Comparison of ENCODE assay signal across 11 cellular contexts in the genomic region with DNA sequence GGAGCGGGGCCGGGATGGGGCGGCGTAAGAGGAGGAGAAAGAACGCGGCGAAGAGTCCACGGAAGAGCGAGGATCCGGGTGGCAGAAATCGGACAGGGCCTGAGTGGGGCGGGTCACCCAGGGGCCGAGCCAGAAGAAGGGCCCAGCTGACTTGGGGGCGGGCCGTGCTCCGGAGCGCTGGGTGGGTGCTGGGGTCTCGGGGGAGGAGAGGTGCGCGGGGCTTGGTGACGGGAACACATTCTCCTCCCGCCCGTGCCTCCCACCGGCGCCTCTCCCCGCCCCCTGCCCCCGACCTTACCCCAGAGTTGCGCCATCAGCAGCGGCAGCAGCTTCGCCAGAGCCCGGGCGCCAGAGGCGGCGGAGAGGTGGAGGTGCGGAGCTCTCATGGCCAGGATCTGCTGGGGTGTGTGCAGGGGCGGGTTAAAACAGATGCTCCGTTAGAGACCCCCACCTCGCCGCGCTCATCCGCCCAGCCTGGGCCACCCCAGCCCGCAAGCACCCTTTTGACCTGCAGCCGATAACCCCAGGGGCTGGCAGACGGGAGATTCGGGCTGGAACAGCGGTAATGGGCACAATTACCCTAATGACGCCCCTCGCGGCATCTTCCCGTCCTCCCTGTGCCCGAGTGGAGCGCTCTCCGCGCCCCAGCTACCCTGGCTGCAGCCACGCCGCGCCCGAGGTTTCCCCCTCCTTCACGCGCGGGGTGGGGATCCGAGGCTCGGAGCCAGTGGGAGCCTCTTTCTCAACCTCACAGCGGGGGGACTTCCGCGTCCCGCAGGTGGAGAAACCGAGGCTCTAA. TPM values are rescaled to one million over a fixed set of nuclear protein-coding genes. Genes with fewer than 3 reads are reported as not detected.
DNase-seq lines count a peak whose midpoint lies in the region; ATAC-seq and TF ChIP-seq lines count a peak whose summit lies in the region.
"Had no signal": no experiment of that assay in that cellular context is flagged by ENCODE, and none has a peak within 500 bp of the region (broad histone marks: within the 10 kb centered on the region; RNA-seq: fewer than 3 reads in every experiment).

No MANE protein-coding gene starts in this region.

- ATAC-seq in CD8-positive, alpha-beta T cell = no peak
- ATAC-seq in GM19023 (IDR thresholded peaks at IDR 0.05; ENCODE audit: unreplicated experiment) (no peak), PC-3 (no peak)
- ATAC-seq: GM12878 had no signal

- no TSS peak for BruUV-seq in PC-3 (replicated peaks; lab: Mats Ljungman, UMichigan)

- H3K27ac Mint-ChIP-seq in CD8-positive, alpha-beta T cell = no peak overlapping the region

- H3K9ac ChIP-seq in neural cell (ENCODE audit: low read length) (peak overlapping the region; percentile 12), PC-3 (ENCODE audit: low read length) (no peak overlapping the region)

- peaks cover 18% of the 10 kb centered on the region for H3K4me1 Mint-ChIP-seq in CD8-positive, alpha-beta T cell (ENCODE audit: low read depth)

- H3K9me3 ChIP-seq in CD8-positive, alpha-beta T cell (ENCODE audit: low read length) = no peaks in the 10 kb centered on the region
- H3K9me3 ChIP-seq in esophagus (ENCODE audit: control insufficient read depth in 2 of 2, insufficient read depth in 1 of 2, low read depth in 1 of 2, low read length in 1 of 2) (no peaks in the 10 kb centered on the region), neural cell (ENCODE audit: low read length) (no peaks in the 10 kb centered on the region), PC-3 (ENCODE audit: low read length) (no peaks in the 10 kb centered on the region)

- peak overlapping the region; percentile 53 for H3K4me3 Mint-ChIP-seq in CD8-positive, alpha-beta T cell

- H3K9me2 ChIP-seq in neural cell (ENCODE audit: insufficient read depth, low read length) = no peaks in the 10 kb centered on the region
- H3K9me2 ChIP-seq in PC-3 (replicated peaks; ENCODE audit: low read length) = no peaks in the 10 kb centered on the region

- DNase-seq in CD8-positive, alpha-beta T cell = no peak
- DNase-seq in NB4 (ENCODE audit: low read depth) (peak; percentile 57), COLO829 (ENCODE audit: low spot score) (no peak), GF-D8 (lab: John Stamatoyannopoulos, UW) (no peak), PC-3 (no peak)

- no peaks in the 10 kb centered on the region for H3K79me2 ChIP-seq in neural cell (replicated peaks; ENCODE audit: insufficient read depth, low read length)
- no peaks in the 10 kb centered on the region for H3K79me2 ChIP-seq in PC-3 (ENCODE audit: low read length)

- no peaks in the 10 kb centered on the region for H3K36me3 Mint-ChIP-seq in CD8-positive, alpha-beta T cell

- CTCF ChIA-PET in CD8-positive, alpha-beta T cell (lab: Charles Lee) = no interaction called here
- CTCF ChIA-PET in PC-3 (lab: Charles Lee) = interaction anchor here (3.5 kb wide), 1 partner anchor 75 kb away, joined by 79 read pairs; no protein-coding TSS in a partner anchor

- no peak for TF ChIP-seq CTCF in CD8-positive, alpha-beta T cell (IDR thresholded peaks at IDR 0.05)
- no peak for TF ChIP-seq CTCF in NB4 (IDR thresholded peaks at IDR 0.05; ENCODE audit: low read depth, low read length)
- TF ChIP-seq CTCF in neural cell (IDR thresholded peaks at IDR 0.05; ENCODE audit: poor library complexity, severe bottlenecking) = no peak
- no peak for TF ChIP-seq CTCF in PC-3 (conservative IDR thresholded peaks at IDR 0.05; ENCODE audit: low read depth, low read length)

- TF ChIP-seq EP300 in neural cell (conservative IDR thresholded peaks at IDR 0.05; ENCODE audit: poor library complexity, severe bottlenecking) = no peak

- 1 to 3% methylated on average over 52 to 68 of the region's 68 CpGs for WGBS in esophagus, 2 donors

- peaks cover 17% of the 10 kb centered on the region for H3K4me1 ChIP-seq in CD8-positive, alpha-beta T cell (ENCODE audit: insufficient read depth, low read length)
- H3K4me1 ChIP-seq in esophagus (ENCODE audit: control insufficient read depth in 2 of 2, insufficient read depth in 2 of 2, low read length in 1 of 2) (peaks cover 0 to 8% of the 10 kb centered on the region in 2 donors), PC-3 (ENCODE audit: insufficient read depth, low read length) (peaks cover 16% of the 10 kb centered on the region)

- H3K4me2 ChIP-seq in neural cell (ENCODE audit: low read length) (peak overlapping the region; percentile 27), PC-3 (ENCODE audit: low read length) (no peak overlapping the region)

- H2AFZ ChIP-seq in neural cell (ENCODE audit: low read depth, low read length) (no peak overlapping the region), PC-3 (ENCODE audit: low read length) (no peak overlapping the region)

- H3K27me3 Mint-ChIP-seq in CD8-positive, alpha-beta T cell (ENCODE audit: low read depth) = peaks cover 72% of the 10 kb centered on the region

- H3K4me3 ChIP-seq in CD8-positive, alpha-beta T cell (ENCODE audit: low read depth, low read length) = no peak overlapping the region
- no peak overlapping the region for H3K4me3 ChIP-seq in NB4 (ENCODE audit: low read depth, low read length)
- peak overlapping the region; percentile 63 for H3K4me3 ChIP-seq in esophagus (ENCODE audit: low read depth in 1 of 2, low read length in 2 of 2)
- peak overlapping the region; percentile 65 for H3K4me3 ChIP-seq in neural cell (ENCODE audit: low read length)
- H3K4me3 ChIP-seq in PC-3 (ENCODE audit: low read length) = no peak overlapping the region
- H3K4me3 ChIP-seq: GM12878 had no signal

- no peaks in the 10 kb centered on the region for H3K36me3 ChIP-seq in CD8-positive, alpha-beta T cell (ENCODE audit: insufficient read depth, low read length)
- H3K36me3 ChIP-seq in esophagus (ENCODE audit: control insufficient read depth in 2 of 2, insufficient read depth in 2 of 2, low read length in 1 of 2) = peaks cover 0 to 10% of the 10 kb centered on the region in 2 donors
- H3K36me3 ChIP-seq in neural cell (ENCODE audit: insufficient read depth, low read length) = no peaks in the 10 kb centered on the region
- no peaks in the 10 kb centered on the region for H3K36me3 ChIP-seq in PC-3 (ENCODE audit: low read depth, low read length)

- H3K27me3 ChIP-seq in CD8-positive, alpha-beta T cell (ENCODE audit: insufficient read depth, low read length) = peaks cover 16% of the 10 kb centered on the region
- peaks cover 0 to 6% of the 10 kb centered on the region in 2 donors for H3K27me3 ChIP-seq in esophagus (ENCODE audit: control insufficient read depth in 1 of 2, insufficient read depth in 2 of 2, low read length in 2 of 2)
- H3K27me3 ChIP-seq in neural cell (ENCODE audit: insufficient read depth, low read depth, low read length) = peaks cover 53% of the 10 kb centered on the region
- H3K27me3 ChIP-seq in PC-3 (ENCODE audit: low read length) = no peaks in the 10 kb centered on the region

- TF ChIP-seq POLR2A in NB4 (IDR thresholded peaks at IDR 0.05; ENCODE audit: extremely low read depth, insufficient read length) = no peak

- H4K20me1 ChIP-seq in neural cell (ENCODE audit: insufficient read depth) (no peaks in the 10 kb centered on the region), PC-3 (ENCODE audit: low read length) (no peaks in the 10 kb centered on the region)

- POLR2A ChIA-PET in CD8-positive, alpha-beta T cell (lab: Charles Lee) = no interaction called here
- POLR2A ChIA-PET in PC-3 (lab: Charles Lee; ENCODE audit: unreplicated experiment) = no interaction called here

- no peak overlapping the region for H3K27ac ChIP-seq in CD8-positive, alpha-beta T cell (ENCODE audit: low read depth, low read length)
- H3K27ac ChIP-seq in esophagus (ENCODE audit: low read depth in 2 of 2, low read length in 1 of 2) = peak overlapping the region; percentile 94 to 96
- H3K27ac ChIP-seq in neural cell (ENCODE audit: low read length) = no peak overlapping the region
- H3K27ac ChIP-seq in PC-3 (ENCODE audit: low read length) = no peak overlapping the region

- TF ChIP-seq RAD21 in neural cell (conservative IDR thresholded peaks at IDR 0.05) = no peak

- no peaks in the 10 kb centered on the region for H3F3A ChIP-seq in neural cell (ENCODE audit: insufficient read depth, low read length, poor library complexity, severe bottlenecking)
- no peaks in the 10 kb centered on the region for H3F3A ChIP-seq in PC-3 (ENCODE audit: low read length, unreplicated experiment)

- intact Hi-C loops in CD8-positive, alpha-beta T cell (cut with DNase I, micrococcal nuclease) = no loop called here
- intact Hi-C loops in PC-3 (cut with micrococcal nuclease) = loop anchor here (5.0 kb wide), 1 partner anchor 217 kb away; no protein-coding TSS in a partner anchor

- H3K9me3 Mint-ChIP-seq in CD8-positive, alpha-beta T cell = no peaks in the 10 kb centered on the region

TF ChIP-seq in neural cell, 6 proteins besides CTCF, POLR2A, EP300 and RAD21:
- no peak for TF ChIP-seq TAF1 (IDR thresholded peaks at IDR 0.05; ENCODE audit: low read depth)
- TF ChIP-seq EZH2 (IDR thresholded peaks at IDR 0.05; ENCODE audit: borderline replicate concordance, insufficient read depth, low read length, poor library complexity, severe bottlenecking) = peak; percentile 17
TF ChIP-seq in neural cell: peak in this region for 1.

RNA-seq across cellular contexts. Expression of a gene that starts 0.6 kb away (rescaled TPM):
- total RNA-seq in CD8-positive, alpha-beta T cell = not detected
- polyA plus RNA-seq in esophagus (100 to 1,000 TPM; 223 to 304 TPM), neural cell (0.73 TPM in 1 of 2 replicates, not detected in the other)
- polyA minus RNA-seq in neural cell = not detected in 2 replicates
- 1.2 and 2.9 TPM in 2 replicates for total RNA-seq in PC-3 (2014; rRNA removed)
- total RNA-seq: aorta, GM12878, mononuclear cell had no signal
- polyA plus RNA-seq: GM12878 had no signal

RNA-seq across cellular contexts. Expression of a gene that starts 7.5 kb away (rescaled TPM):
- not detected for total RNA-seq in CD8-positive, alpha-beta T cell
- polyA plus RNA-seq in esophagus (100 to 1,000 TPM; 168 to 345 TPM), neural cell (not detected in 2 replicates)
- polyA minus RNA-seq in neural cell = not detected in 2 replicates
- 0.23 TPM in 1 of 2 replicates, not detected in the other for total RNA-seq in PC-3 (2014; rRNA removed)
- total RNA-seq: aorta, GM12878, mononuclear cell had no signal
- polyA plus RNA-seq: GM12878 had no signal

RNA-seq across cellular contexts. Expression of a gene that starts 15.9 kb away (rescaled TPM):
- not detected for total RNA-seq in CD8-positive, alpha-beta T cell
- 100 to 1,000 TPM in 1 of 2 donors, 10 to 100 TPM in 1; 12.4 to 427 TPM for polyA plus RNA-seq in esophagus
- polyA plus RNA-seq in neural cell = not detected in 2 replicates
- not detected in 2 replicates for polyA minus RNA-seq in neural cell
- not detected in 2 replicates for total RNA-seq in PC-3 (2014; rRNA removed)
- total RNA-seq: aorta, GM12878, mononuclear cell had no signal
- polyA plus RNA-seq: aorta, GM12878 had no signal

RNA-seq across cellular contexts. Expression of a gene that starts 17.5 kb away (rescaled TPM):
- total RNA-seq in CD8-positive, alpha-beta T cell = not detected
- polyA plus RNA-seq in esophagus (100 to 1,000 TPM; 226 to 261 TPM), neural cell (not detected in 2 replicates)
- not detected in 2 replicates for polyA minus RNA-seq in neural cell
- 2.3 TPM in 1 of 2 replicates, not detected in the other for total RNA-seq in PC-3 (2014; rRNA removed)
- total RNA-seq: aorta, GM12878, mononuclear cell had no signal
- polyA plus RNA-seq: aorta, GM12878 had no signal

RNA-seq across cellular contexts. Expression of a gene that starts 35.2 kb away (rescaled TPM):
- total RNA-seq in CD8-positive, alpha-beta T cell = not detected
- polyA plus RNA-seq in esophagus (10 to 100 TPM; 36.4 to 96.4 TPM), neural cell (not detected in 2 replicates)
- polyA minus RNA-seq in neural cell = not detected in 2 replicates
- 0.23 and 3.6 TPM in 2 replicates for total RNA-seq in PC-3 (2014; rRNA removed)
- total RNA-seq: aorta, GM12878, mononuclear cell had no signal
- polyA plus RNA-seq: aorta, GM12878 had no signal

Comparison
In these comparisons a context has a peak if more than half of its experiments do, and no peak if none do; other contexts are left out.
1. H3K27ac ChIP-seq: peak in esophagus (2 of 2); none in CD8-positive, alpha-beta T cell (single experiment), neural cell (single experiment) and PC-3 (single experiment).
2. H3K4me3 ChIP-seq: peak in esophagus (2 of 2) and neural cell (single experiment); none in CD8-positive, alpha-beta T cell (single experiment), NB4 (single experiment) and PC-3 (single experiment).